Comparison of ENCODE assay signal across 35 cellular contexts in the genomic region with DNA sequence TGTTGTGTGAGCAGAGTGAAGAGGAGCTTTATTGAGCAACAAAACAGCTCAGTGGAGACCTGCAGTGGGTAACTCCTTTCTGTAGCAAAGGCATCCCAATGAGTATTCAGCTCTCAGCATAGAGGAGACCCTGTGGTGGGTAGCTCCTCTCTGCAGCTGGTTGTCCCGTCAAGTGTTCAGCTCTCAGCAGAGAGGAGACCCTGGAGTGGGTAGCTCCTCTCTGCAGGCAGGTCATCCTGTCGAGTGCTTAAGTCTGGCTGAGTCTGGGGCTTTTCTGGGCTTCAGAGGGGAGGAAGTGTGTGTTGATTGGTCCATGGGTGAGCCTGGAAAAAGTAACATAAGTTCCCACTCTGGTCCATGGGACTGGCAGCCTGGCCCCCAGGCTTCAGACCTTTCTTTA.
DNase-seq lines count a peak whose midpoint lies in the region; ATAC-seq, FAIRE-seq and TF ChIP-seq lines count a peak whose summit lies in the region.
"Had no signal": no experiment of that assay in that cellular context is flagged by ENCODE, and none has a peak within 500 bp of the region (broad histone marks: within the 10 kb centered on the region; RNA-seq: fewer than 3 reads in every experiment).

No MANE protein-coding gene starts in this region.

- POLR2A ChIA-PET in K562 (lab: Yijun Ruan, JAX): interaction anchor here (0.6 to 1.9 kb wide), 3 partner anchors 8 to 446 kb away, joined by 3 to 7 read pairs (median 3); no protein-coding TSS in a partner anchor

- peaks cover 45% of the 10 kb centered on the region for H3K36me3 Mint-ChIP-seq in endodermal cell (ENCODE audit: low read depth)
- peaks cover 5% of the 10 kb centered on the region for H3K36me3 Mint-ChIP-seq in activated CD8-positive, alpha-beta memory T cell treated with anti-CD3 and anti-CD28 coated beads, Interleukin-2, amount 10 ng/mL, durations not matched to agents 7 days and 5 days
- H3K36me3 Mint-ChIP-seq in effector memory CD8-positive, alpha-beta T cell (ENCODE audit: insufficient read depth): peaks cover 4% of the 10 kb centered on the region

- no peak for TF ChIP-seq POLR2A in K562 (conservative IDR thresholded peaks at IDR 0.05)
- TF ChIP-seq POLR2A in spleen (IDR thresholded peaks at IDR 0.05): no peak

- TF ChIP-seq CTCF in DND-41 (IDR thresholded peaks at IDR 0.05; ENCODE audit: borderline replicate concordance, extremely low read depth, low read length, poor library complexity, severe bottlenecking) (no peak), K562 (IDR thresholded peaks at IDR 0.05 in 2 of 3, conservative IDR thresholded peaks at IDR 0.05 in 1 of 3; ENCODE audit: insufficient read depth in 2 of 3, low read depth in 1 of 3, low read length in 3 of 3) (no peak), endodermal cell (conservative IDR thresholded peaks at IDR 0.05) (no peak), spleen (IDR thresholded peaks at IDR 0.05 in 8 of 11, conservative IDR thresholded peaks at IDR 0.05 in 3 of 11) (no peak)

- H4K20me1 ChIP-seq in BLaER1: no peaks in the 10 kb centered on the region
- H4K20me1 ChIP-seq in DND-41 (ENCODE audit: insufficient read depth, low read length): no peaks in the 10 kb centered on the region
- H4K20me1 ChIP-seq in K562 (replicated peaks; ENCODE audit: control insufficient read depth, insufficient read depth, low read length): no peaks in the 10 kb centered on the region
- H4K20me1 ChIP-seq: BLaER1 treated with 17β-estradiol and CSF1 and Interleukin-3, amounts not matched to agents 10 nM and 100 nM had no signal

- H3K4me3 ChIP-seq in BLaER1 (0 out of 2 replicates have a peak overlapping the region, but pooled peaks have one; percentile 8), DND-41 (ENCODE audit: low read depth in 1 of 2, low read length in 2 of 2) (no peak overlapping the region), K562 (no peak overlapping the region), endodermal cell (ENCODE audit: low read length) (peak overlapping the region; percentile 15), spleen (no peak overlapping the region)
- H3K4me3 ChIP-seq: A549 had no signal

- no peak overlapping the region for H3K4me3 Mint-ChIP-seq in endodermal cell
- no peak overlapping the region for H3K4me3 Mint-ChIP-seq in activated CD8-positive, alpha-beta memory T cell treated with anti-CD3 and anti-CD28 coated beads, Interleukin-2, amount 10 ng/mL, durations not matched to agents 7 days and 5 days
- no peak overlapping the region for H3K4me3 Mint-ChIP-seq in effector memory CD8-positive, alpha-beta T cell
- H3K4me3 Mint-ChIP-seq: B cell; CD14-positive monocyte; CD4-positive, alpha-beta memory T cell; CD4-positive, alpha-beta T cell; CD4-positive, CD25-positive, alpha-beta regulatory T cell; CD8-positive, alpha-beta memory T cell; CD8-positive, alpha-beta T cell had no signal

- H2AFZ ChIP-seq in DND-41 (ENCODE audit: low read depth, low read length) (no peak overlapping the region), K562 (ENCODE audit: low read depth, low read length) (no peak overlapping the region)

- H3K27me3 Mint-ChIP-seq in endodermal cell (ENCODE audit: insufficient read depth): no peaks in the 10 kb centered on the region
- no peaks in the 10 kb centered on the region for H3K27me3 Mint-ChIP-seq in activated CD8-positive, alpha-beta memory T cell treated with anti-CD3 and anti-CD28 coated beads, Interleukin-2, amount 10 ng/mL, durations not matched to agents 7 days and 5 days
- H3K27me3 Mint-ChIP-seq in effector memory CD8-positive, alpha-beta T cell: no peaks in the 10 kb centered on the region
- H3K27me3 Mint-ChIP-seq: B cell; CD4-positive, alpha-beta memory T cell; CD4-positive, alpha-beta T cell; CD4-positive, CD25-positive, alpha-beta regulatory T cell; CD8-positive, alpha-beta memory T cell had no signal

- DNase-seq in DND-41: peak; percentile 9
- no peak for DNase-seq in K562 (ENCODE audit: extremely low read depth in 1 of 4, low spot score in 3 of 4)
- DNase-seq in endodermal cell: no peak
- no peak for DNase-seq in activated CD8-positive, alpha-beta memory T cell treated with anti-CD3 and anti-CD28 coated beads, Interleukin-2, amount 10 ng/mL, durations not matched to agents 7 days and 5 days
- DNase-seq in spleen: no peak
- DNase-seq in effector memory CD8-positive, alpha-beta T cell: no peak
- no peak for DNase-seq in activated CD4-positive, alpha-beta T cell treated with anti-CD3 and anti-CD28 coated beads for 4 hours
- DNase-seq: 8988T; ACHN; AML-193; BE2C; C1 segment of cervical spinal cord; Caco-2; Calu3; CD4-positive, alpha-beta memory T cell; CD4-positive, alpha-beta T cell; CD4-positive, CD25-positive, alpha-beta regulatory T cell; CD8-positive, alpha-beta memory T cell; CD8-positive, alpha-beta T cell; COR-L47; DMS 273 treated with DMSO at 0.1 percent for 48 hours; DMS153; DMS53; DMS79; DMS79 treated with DMSO at 0.1 percent for 48 hours; EL had no signal

- H3K9me3 ChIP-seq in BLaER1 (peaks cover 32% of the 10 kb centered on the region), DND-41 (ENCODE audit: insufficient read depth, low read length, severe bottlenecking) (peaks cover 20% of the 10 kb centered on the region), K562 (replicated peaks; ENCODE audit: control insufficient read depth, insufficient read depth, low read depth, low read length) (peaks cover 2% of the 10 kb centered on the region; the same call in 1 of the 2 replicates), endodermal cell (ENCODE audit: control insufficient read depth, low read length) (peaks cover 34% of the 10 kb centered on the region), spleen (peaks cover 0 to 10% (median 4%) of the 10 kb centered on the region in 8 donors)
- H3K9me3 ChIP-seq: A549, BE2C, Caco-2 had no signal

- H3K4me2 ChIP-seq in BLaER1 (no peak overlapping the region), DND-41 (ENCODE audit: insufficient read depth, low read length) (no peak overlapping the region), K562 (ENCODE audit: insufficient read depth, low read length) (no peak overlapping the region)
- H3K4me2 ChIP-seq: A549; BLaER1 treated with 17β-estradiol and CSF1 and Interleukin-3, amounts not matched to agents 10 nM and 100 nM had no signal

- in situ Hi-C loops in K562 (cut with MboI): no loop called here

- peaks cover 18% of the 10 kb centered on the region for H3K4me1 Mint-ChIP-seq in endodermal cell
- no peaks in the 10 kb centered on the region for H3K4me1 Mint-ChIP-seq in activated CD8-positive, alpha-beta memory T cell treated with anti-CD3 and anti-CD28 coated beads, Interleukin-2, amount 10 ng/mL, durations not matched to agents 7 days and 5 days
- peaks cover 0 to 2% of the 10 kb centered on the region in 2 donors for H3K4me1 Mint-ChIP-seq in effector memory CD8-positive, alpha-beta T cell (ENCODE audit: low read depth in 2 of 2)
- H3K4me1 Mint-ChIP-seq: B cell, CD14-positive monocyte had no signal

- ATAC-seq in DND-41 (ENCODE audit: insufficient read depth, low read depth): no peak
- no peak for ATAC-seq in K562
- no peak for ATAC-seq in activated CD8-positive, alpha-beta memory T cell treated with anti-CD3 and anti-CD28 coated beads, Interleukin-2, amount 10 ng/mL, durations not matched to agents 7 days and 5 days
- no peak for ATAC-seq in effector memory CD8-positive, alpha-beta T cell (replicated peaks)
- ATAC-seq: A549; CD8-positive, alpha-beta T cell had no signal

- TF ChIP-seq RAD21 in K562 (CRISPR knock-in tag; conservative IDR thresholded peaks at IDR 0.05 in 1 of 2, IDR thresholded peaks at IDR 0.05 in 1 of 2): no peak

- no TSS peak for BruUV-seq in K562 (replicated peaks; lab: Mats Ljungman, UMichigan)

- H3K27me3 ChIP-seq in BLaER1 (no peaks in the 10 kb centered on the region), DND-41 (ENCODE audit: insufficient read depth, low read length, poor library complexity) (no peaks in the 10 kb centered on the region), K562 (ENCODE audit: control insufficient read depth in 2 of 2, insufficient read depth in 2 of 2, low read length in 2 of 2) (no peaks in the 10 kb centered on the region), endodermal cell (ENCODE audit: control insufficient read depth, insufficient read depth, low read length, poor library complexity, severe bottlenecking) (no peaks in the 10 kb centered on the region), spleen (replicated peaks in 1 of 7) (no peaks in the 10 kb centered on the region)
- H3K27me3 ChIP-seq: BE2C; BLaER1 treated with 17β-estradiol and CSF1 and Interleukin-3, amounts not matched to agents 10 nM and 100 nM had no signal

- H3K27ac Mint-ChIP-seq in endodermal cell: no peak overlapping the region
- H3K27ac Mint-ChIP-seq in activated CD8-positive, alpha-beta memory T cell treated with anti-CD3 and anti-CD28 coated beads, Interleukin-2, amount 10 ng/mL, durations not matched to agents 7 days and 5 days: no peak overlapping the region
- H3K27ac Mint-ChIP-seq in effector memory CD8-positive, alpha-beta T cell: no peak overlapping the region
- H3K27ac Mint-ChIP-seq: B cell; CD14-positive monocyte; CD4-positive, alpha-beta memory T cell; CD4-positive, alpha-beta T cell; CD4-positive, CD25-positive, alpha-beta regulatory T cell; CD8-positive, alpha-beta T cell had no signal

- H3K4me1 ChIP-seq in BLaER1 (no peaks in the 10 kb centered on the region), DND-41 (ENCODE audit: insufficient read depth, low read length) (no peaks in the 10 kb centered on the region), K562 (replicated peaks in 1 of 2; ENCODE audit: control insufficient read depth in 2 of 2, insufficient read depth in 2 of 2, low read length in 2 of 2) (peaks cover 0 to 11% of the 10 kb centered on the region in 2 experiments; a peak in 1 of 5 replicates), endodermal cell (ENCODE audit: control insufficient read depth, insufficient read depth, low read length) (peaks cover 3% of the 10 kb centered on the region), spleen (peaks cover 0 to 5% (median 0%) of the 10 kb centered on the region in 6 donors)
- H3K4me1 ChIP-seq: A549; BLaER1 treated with 17β-estradiol and CSF1 and Interleukin-3, amounts not matched to agents 10 nM and 100 nM; Caco-2 had no signal

- TF ChIP-seq EP300 in K562 (IDR thresholded peaks at IDR 0.05; ENCODE audit: low read length): no peak

- H3K36me3 ChIP-seq in BLaER1 (peaks cover 16% of the 10 kb centered on the region), DND-41 (ENCODE audit: insufficient read depth, low read length) (peaks cover 9% of the 10 kb centered on the region), K562 (ENCODE audit: control insufficient read depth, insufficient read depth, low read length) (no peaks in the 10 kb centered on the region), endodermal cell (ENCODE audit: control insufficient read depth, insufficient read depth, low read length) (no peaks in the 10 kb centered on the region), spleen (peaks cover 0 to 28% (median 2%) of the 10 kb centered on the region in 6 donors)
- H3K36me3 ChIP-seq: BE2C had no signal

- H3K9ac ChIP-seq in BLaER1: no peak overlapping the region
- H3K9ac ChIP-seq in DND-41 (ENCODE audit: low read depth, low read length): no peak overlapping the region
- H3K9ac ChIP-seq in K562 (ENCODE audit: insufficient read depth in 1 of 2, low read depth in 2 of 2, low read length in 2 of 2): no peak overlapping the region
- H3K9ac ChIP-seq in endodermal cell (ENCODE audit: extremely low read depth, low read length, poor library complexity, severe bottlenecking): no peak overlapping the region
- H3K9ac ChIP-seq: BLaER1 treated with 17β-estradiol and CSF1 and Interleukin-3, amounts not matched to agents 10 nM and 100 nM had no signal

- CTCF ChIA-PET in K562 (lab: Yijun Ruan, JAX; ENCODE audit: low intra/inter-chr PET ratio): no interaction called here
- CTCF ChIA-PET in activated CD8-positive, alpha-beta memory T cell treated with anti-CD3 and anti-CD28 coated beads, Interleukin-2, amount 10 ng/mL, durations not matched to agents 7 days and 5 days (lab: Charles Lee): no interaction called here

- H3K79me2 ChIP-seq in DND-41 (ENCODE audit: insufficient read depth, low read length): no peaks in the 10 kb centered on the region
- H3K79me2 ChIP-seq in K562 (ENCODE audit: control insufficient read depth, insufficient read depth, low read length): no peaks in the 10 kb centered on the region

- H3K9me1 ChIP-seq in K562 (ENCODE audit: control insufficient read depth, insufficient read depth, low read length): no peaks in the 10 kb centered on the region

- intact Hi-C loops in K562 (cut with micrococcal nuclease) (no loop called here), spleen (cut with DNase I; ENCODE audit: low total_unique reads) (no loop called here)

- no peak for FAIRE-seq in K562 (lab: Jason Lieb, UNC)
- FAIRE-seq: A204.1, A549, D721Med had no signal

- H3K27ac ChIP-seq in BLaER1: no peak overlapping the region
- H3K27ac ChIP-seq in DND-41 (ENCODE audit: low read length): no peak overlapping the region
- no peak overlapping the region for H3K27ac ChIP-seq in K562 (ENCODE audit: extremely low read depth, low read depth, low read length)
- no peak overlapping the region for H3K27ac ChIP-seq in endodermal cell (ENCODE audit: low read depth, low read length)
- H3K27ac ChIP-seq in spleen: no peak overlapping the region
- H3K27ac ChIP-seq: 22Rv1; A549; BLaER1 treated with 17β-estradiol and CSF1 and Interleukin-3, amounts not matched to agents 10 nM and 100 nM; C4-2B had no signal

- WGBS in K562 (ENCODE audit: insufficient coverage, low coverage, missing lambda C conversion rate): 25% methylated on average over 2 of the region's 2 CpGs
- 94% methylated on average over 2 of the region's 2 CpGs; no CpG with 5 or more reads in 1 of the 2 experiments for WGBS in endodermal cell (ENCODE audit: insufficient coverage in 1 of 2, insufficient read length in 1 of 2), 2 experiments
- 94 to 100% (median 97%) methylated on average over 2 of the region's 2 CpGs for WGBS in spleen, 5 donors

- H3K9me3 Mint-ChIP-seq in endodermal cell: peaks cover 32% of the 10 kb centered on the region
- peaks cover 2% of the 10 kb centered on the region for H3K9me3 Mint-ChIP-seq in activated CD8-positive, alpha-beta memory T cell treated with anti-CD3 and anti-CD28 coated beads, Interleukin-2, amount 10 ng/mL, durations not matched to agents 7 days and 5 days (ENCODE audit: low read depth)
- H3K9me3 Mint-ChIP-seq in effector memory CD8-positive, alpha-beta T cell: no peaks in the 10 kb centered on the region
- H3K9me3 Mint-ChIP-seq: CD8-positive, alpha-beta T cell had no signal

Comparison
In these comparisons a context has a peak if more than half of its experiments do, and no peak if none do; other contexts are left out.
1. H3K4me3 ChIP-seq: peak in BLaER1 (single experiment) and endodermal cell (single experiment); none in DND-41 (0 of 2), K562 (single experiment) and spleen (0 of 8).